In genomic region chr16:79599256-79599836, GRCh38 we compare ENCODE assay signal across 8 cellular contexts. TPM values are rescaled to one million over a fixed set of nuclear protein-coding genes. Genes with fewer than 3 reads are reported as not detected.
A peak's percentile ranks its signal among the peaks of the same experiment; 100 is the strongest.
DNase-seq lines count a peak whose midpoint lies in the region; ATAC-seq and TF ChIP-seq lines count a peak whose summit lies in the region.

No MANE protein-coding gene starts in this region.

- under 1% methylated on average over 71 of the region's 79 CpGs for WGBS in HUES64

- H2AFZ ChIP-seq in neuron (ENCODE audit: low read depth, low read length) = peak overlapping the region; percentile 73

- peak overlapping the region; percentile 53 for H3K9ac ChIP-seq in HUES64 (ENCODE audit: low read depth, low read length)

- DNase-seq in activated T-cell treated with anti-CD3 and anti-CD28 coated beads for 4 hours (peak; percentile 3), fibroblast of villous mesenchyme (ENCODE audit: low read depth) (no peak), MG63 (no peak), NCI-H128 (lab: John Stamatoyannopoulos, UW; ENCODE audit: unreplicated experiment) (no peak)

- no peak for ATAC-seq in HG02759 (IDR thresholded peaks at IDR 0.05; ENCODE audit: unreplicated experiment)
- ATAC-seq in HG02678 (IDR thresholded peaks at IDR 0.05; ENCODE audit: unreplicated experiment) = no peak

- no peaks in the 10 kb centered on the region for H3K9me3 ChIP-seq in HUES64 (ENCODE audit: insufficient read depth, low read depth, low read length)
- H3K9me3 ChIP-seq in neuron (ENCODE audit: low read length) = no peaks in the 10 kb centered on the region
- no peaks in the 10 kb centered on the region for H3K9me3 ChIP-seq in MG63

- H3K4me3 ChIP-seq in HUES64 (ENCODE audit: low read length) (peak overlapping the region; percentile 71), fibroblast of villous mesenchyme (ENCODE audit: low read depth, low read length) (peak overlapping the region; percentile 73), neuron (ENCODE audit: low read length) (peak overlapping the region; percentile 96), MG63 (no peak overlapping the region)

- no peak overlapping the region for H3K27ac ChIP-seq in HUES64 (ENCODE audit: low read depth, low read length)

- TF ChIP-seq CTCF in fibroblast of villous mesenchyme (IDR thresholded peaks at IDR 0.05; ENCODE audit: insufficient read depth, low read depth, low read length) = no peak

- H3K36me3 ChIP-seq in HUES64 (ENCODE audit: insufficient read depth, low read length) (no peaks in the 10 kb centered on the region), neuron (ENCODE audit: insufficient read depth, low read length) (no peaks in the 10 kb centered on the region), MG63 (no peaks in the 10 kb centered on the region)

- peaks cover 45% of the 10 kb centered on the region for H3K4me1 ChIP-seq in HUES64 (ENCODE audit: insufficient read depth, low read length)
- peaks cover 36% of the 10 kb centered on the region for H3K4me1 ChIP-seq in neuron (ENCODE audit: insufficient read depth, low read length)

- H3K27me3 ChIP-seq in HUES64 (ENCODE audit: insufficient read depth, low read length) = peaks cover 18% of the 10 kb centered on the region
- H3K27me3 ChIP-seq in neuron (ENCODE audit: insufficient read depth, low read length) = no peaks in the 10 kb centered on the region
- peaks cover 20% of the 10 kb centered on the region for H3K27me3 ChIP-seq in MG63

RNA-seq across cellular contexts. Expression of gene MAF, which starts 1.2 kb away (rescaled TPM):
- polyA plus RNA-seq in HUES64 (2013, experiment 1 of 2) = 3.2 TPM
- polyA plus RNA-seq in HUES64 (2013, experiment 2 of 2) = 4.1 TPM
- total RNA-seq in fibroblast of villous mesenchyme = 0.86 and 3.5 TPM in 2 replicates
- not detected in 2 replicates for total RNA-seq in MG63 (2014; rRNA removed; shearing (Covaris generic); ENCODE audit: low replicate concordance)
